ENCODE assay signal across 1 cellular context in the genomic region with DNA sequence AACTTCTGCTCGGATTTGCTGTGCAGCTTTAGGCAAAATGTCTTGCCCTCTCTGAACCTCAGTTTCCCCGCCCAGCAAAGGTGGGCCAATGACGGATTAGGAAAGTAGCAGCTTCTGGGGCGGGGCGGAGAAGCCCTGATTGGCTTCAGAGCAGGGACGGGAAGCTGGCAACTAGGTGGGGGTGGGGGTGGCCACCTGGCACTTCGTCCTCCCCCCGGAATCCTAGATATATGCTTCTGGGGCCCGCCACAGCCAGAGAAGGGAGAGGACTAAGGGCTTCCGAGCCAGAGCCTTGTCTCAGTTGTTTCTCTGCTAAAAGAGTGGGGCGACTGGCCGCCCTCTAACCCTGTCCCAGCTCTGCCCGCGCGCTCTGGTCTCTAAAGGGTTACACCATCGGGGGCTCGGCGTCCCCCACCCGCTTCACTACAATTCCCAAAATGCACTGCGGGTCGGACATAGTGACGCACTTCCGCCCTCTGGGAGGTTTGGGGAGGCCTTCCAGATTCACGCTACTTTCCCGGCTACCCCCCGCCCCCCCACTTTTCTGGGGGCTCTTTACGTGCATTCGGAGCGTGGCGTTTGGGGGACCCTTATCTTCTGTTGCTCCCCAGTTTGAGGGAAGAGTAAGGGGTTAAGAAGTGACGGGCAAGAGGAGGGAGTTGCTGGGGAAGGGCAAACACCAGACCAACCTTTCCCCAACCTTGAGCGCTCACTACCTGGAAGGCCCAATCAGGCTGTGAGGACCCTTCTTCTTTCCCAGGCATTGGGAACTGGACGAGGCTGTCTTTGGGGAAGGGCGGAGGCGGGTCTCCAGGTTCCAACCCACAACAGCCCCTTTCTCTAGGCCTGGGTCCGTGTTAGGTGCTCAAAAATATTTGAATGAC.
TF ChIP-seq lines count a peak whose summit lies in the region.

No MANE protein-coding gene starts in this region.

TF ChIP-seq in HepG2, 621 proteins besides CTCF, POLR2A, EP300 and RAD21 (continued from another document):
- TF ChIP-seq, protein P1, sequence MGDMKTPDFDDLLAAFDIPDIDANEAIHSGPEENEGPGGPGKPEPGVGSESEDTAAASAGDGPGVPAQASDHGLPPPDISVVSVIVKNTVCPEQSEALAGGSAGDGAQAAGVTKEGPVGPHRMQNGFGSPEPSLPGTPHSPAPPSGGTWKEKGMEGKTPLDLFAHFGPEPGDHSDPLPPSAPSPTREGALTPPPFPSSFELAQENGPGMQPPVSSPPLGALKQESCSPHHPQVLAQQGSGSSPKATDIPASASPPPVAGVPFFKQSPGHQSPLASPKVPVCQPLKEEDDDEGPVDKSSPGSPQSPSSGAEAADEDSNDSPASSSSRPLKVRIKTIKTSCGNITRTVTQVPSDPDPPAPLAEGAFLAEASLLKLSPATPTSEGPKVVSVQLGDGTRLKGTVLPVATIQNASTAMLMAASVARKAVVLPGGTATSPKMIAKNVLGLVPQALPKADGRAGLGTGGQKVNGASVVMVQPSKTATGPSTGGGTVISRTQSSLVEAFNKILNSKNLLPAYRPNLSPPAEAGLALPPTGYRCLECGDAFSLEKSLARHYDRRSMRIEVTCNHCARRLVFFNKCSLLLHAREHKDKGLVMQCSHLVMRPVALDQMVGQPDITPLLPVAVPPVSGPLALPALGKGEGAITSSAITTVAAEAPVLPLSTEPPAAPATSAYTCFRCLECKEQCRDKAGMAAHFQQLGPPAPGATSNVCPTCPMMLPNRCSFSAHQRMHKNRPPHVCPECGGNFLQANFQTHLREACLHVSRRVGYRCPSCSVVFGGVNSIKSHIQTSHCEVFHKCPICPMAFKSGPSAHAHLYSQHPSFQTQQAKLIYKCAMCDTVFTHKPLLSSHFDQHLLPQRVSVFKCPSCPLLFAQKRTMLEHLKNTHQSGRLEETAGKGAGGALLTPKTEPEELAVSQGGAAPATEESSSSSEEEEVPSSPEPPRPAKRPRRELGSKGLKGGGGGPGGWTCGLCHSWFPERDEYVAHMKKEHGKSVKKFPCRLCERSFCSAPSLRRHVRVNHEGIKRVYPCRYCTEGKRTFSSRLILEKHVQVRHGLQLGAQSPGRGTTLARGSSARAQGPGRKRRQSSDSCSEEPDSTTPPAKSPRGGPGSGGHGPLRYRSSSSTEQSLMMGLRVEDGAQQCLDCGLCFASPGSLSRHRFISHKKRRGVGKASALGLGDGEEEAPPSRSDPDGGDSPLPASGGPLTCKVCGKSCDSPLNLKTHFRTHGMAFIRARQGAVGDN (CRISPR knock-in tag; IDR thresholded peaks at IDR 0.05): peak; percentile 64
- TF ChIP-seq, protein P2, sequence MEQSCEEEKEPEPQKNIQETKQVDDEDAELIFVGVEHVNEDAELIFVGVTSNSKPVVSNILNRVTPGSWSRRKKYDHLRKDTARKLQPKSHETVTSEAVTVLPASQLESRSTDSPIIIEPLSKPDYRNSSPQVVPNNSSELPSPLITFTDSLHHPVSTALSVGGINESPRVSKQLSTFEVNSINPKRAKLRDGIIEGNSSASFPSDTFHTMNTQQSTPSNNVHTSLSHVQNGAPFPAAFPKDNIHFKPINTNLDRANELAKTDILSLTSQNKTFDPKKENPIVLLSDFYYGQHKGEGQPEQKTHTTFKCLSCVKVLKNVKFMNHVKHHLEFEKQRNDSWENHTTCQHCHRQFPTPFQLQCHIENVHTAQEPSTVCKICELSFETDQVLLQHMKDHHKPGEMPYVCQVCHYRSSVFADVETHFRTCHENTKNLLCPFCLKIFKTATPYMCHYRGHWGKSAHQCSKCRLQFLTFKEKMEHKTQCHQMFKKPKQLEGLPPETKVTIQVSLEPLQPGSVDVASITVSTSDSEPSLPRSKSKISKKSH (CRISPR knock-in tag; IDR thresholded peaks at IDR 0.05; ENCODE audit: borderline replicate concordance): no peak
- TF ChIP-seq, protein P3, sequence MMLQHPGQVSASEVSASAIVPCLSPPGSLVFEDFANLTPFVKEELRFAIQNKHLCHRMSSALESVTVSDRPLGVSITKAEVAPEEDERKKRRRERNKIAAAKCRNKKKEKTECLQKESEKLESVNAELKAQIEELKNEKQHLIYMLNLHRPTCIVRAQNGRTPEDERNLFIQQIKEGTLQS (CRISPR knock-in tag; IDR thresholded peaks at IDR 0.05): no peak; the same call in 1 of the 2 replicates
- TF ChIP-seq, protein P4, sequence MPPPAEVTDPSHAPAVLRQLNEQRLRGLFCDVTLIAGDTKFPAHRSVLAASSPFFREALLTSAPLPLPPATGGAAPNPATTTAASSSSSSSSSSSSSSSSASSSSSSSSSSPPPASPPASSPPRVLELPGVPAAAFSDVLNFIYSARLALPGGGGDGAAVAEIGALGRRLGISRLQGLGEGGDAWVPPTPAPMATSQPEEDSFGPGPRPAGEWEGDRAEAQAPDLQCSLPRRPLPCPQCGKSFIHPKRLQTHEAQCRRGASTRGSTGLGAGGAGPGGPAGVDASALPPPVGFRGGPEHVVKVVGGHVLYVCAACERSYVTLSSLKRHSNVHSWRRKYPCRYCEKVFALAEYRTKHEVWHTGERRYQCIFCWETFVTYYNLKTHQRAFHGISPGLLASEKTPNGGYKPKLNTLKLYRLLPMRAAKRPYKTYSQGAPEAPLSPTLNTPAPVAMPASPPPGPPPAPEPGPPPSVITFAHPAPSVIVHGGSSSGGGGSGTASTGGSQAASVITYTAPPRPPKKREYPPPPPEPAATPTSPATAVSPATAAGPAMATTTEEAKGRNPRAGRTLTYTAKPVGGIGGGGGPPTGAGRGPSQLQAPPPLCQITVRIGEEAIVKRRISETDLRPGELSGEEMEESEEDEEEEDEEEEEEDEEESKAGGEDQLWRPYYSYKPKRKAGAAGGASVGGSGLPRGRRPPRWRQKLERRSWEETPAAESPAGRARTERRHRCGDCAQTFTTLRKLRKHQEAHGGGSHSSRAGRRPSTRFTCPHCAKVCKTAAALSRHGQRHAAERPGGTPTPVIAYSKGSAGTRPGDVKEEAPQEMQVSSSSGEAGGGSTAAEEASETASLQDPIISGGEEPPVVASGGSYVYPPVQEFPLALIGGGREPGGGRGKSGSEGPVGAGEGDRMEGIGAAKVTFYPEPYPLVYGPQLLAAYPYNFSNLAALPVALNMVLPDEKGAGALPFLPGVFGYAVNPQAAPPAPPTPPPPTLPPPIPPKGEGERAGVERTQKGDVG (CRISPR knock-in tag; IDR thresholded peaks at IDR 0.05; ENCODE audit: borderline replicate concordance): no peak
- peak; percentile 65 for TF ChIP-seq RCOR2 (CRISPR knock-in tag; IDR thresholded peaks at IDR 0.05)
- TF ChIP-seq CREB1 (IDR thresholded peaks at IDR 0.05): peak; percentile 86
- peak; percentile 97 for TF ChIP-seq CREB1 (CRISPR knock-in tag; IDR thresholded peaks at IDR 0.05)
- peak; percentile 45; the same call in 1 of the 2 replicates for TF ChIP-seq ZNF317 (CRISPR knock-in tag; IDR thresholded peaks at IDR 0.05)
- peak; percentile 68; the same call in 1 of the 2 replicates for TF ChIP-seq PRMT3 (CRISPR knock-in tag; IDR thresholded peaks at IDR 0.05; ENCODE audit: borderline replicate concordance, low read depth)
